ENCODE assay signal across 8 cellular contexts in the genomic region with DNA sequence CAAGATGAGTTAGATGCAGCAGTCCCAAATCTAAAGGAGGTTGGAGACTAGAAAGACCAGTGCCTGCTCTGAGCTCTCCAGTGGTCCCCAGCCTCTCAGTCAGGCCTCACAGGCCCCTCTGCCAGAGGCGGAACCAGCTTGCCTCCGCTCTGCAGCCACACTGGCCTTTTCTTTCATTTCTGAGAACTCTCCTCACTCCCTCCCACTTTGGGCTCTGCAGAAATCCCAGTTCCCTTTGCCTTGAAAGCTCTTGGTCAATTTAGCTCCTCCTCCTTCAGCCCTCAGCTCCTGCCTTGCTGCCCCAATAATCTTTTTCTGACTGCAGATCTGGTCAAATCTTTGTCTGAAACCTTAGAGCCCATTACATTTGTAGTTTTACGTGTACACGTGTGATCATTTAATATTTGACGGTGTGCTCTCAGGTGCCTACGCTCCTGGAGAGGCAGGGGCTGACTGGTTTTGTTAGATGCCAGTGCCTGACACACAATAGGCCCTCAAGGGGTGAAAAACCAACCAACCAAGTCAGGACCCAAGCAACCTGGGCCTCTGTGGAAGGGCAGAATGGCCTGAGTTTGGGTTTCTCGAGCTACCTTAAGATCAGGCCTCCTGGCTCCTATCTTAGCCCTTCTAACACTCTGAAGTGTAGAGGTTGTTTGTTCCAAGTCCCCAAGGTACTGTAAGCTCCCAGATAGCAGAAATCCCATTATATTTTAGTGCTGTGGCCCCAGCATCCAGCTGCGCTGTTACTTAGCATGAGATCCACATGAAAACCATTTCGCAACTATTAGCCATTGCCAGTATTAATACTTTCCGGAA. TPM values are rescaled to one million over a fixed set of nuclear protein-coding genes. Genes with fewer than 3 reads are reported as not detected.
DNase-seq lines count a peak whose midpoint lies in the region; ATAC-seq and TF ChIP-seq lines count a peak whose summit lies in the region.

No MANE protein-coding gene starts in this region.

- in situ Hi-C loops in ACHN (cut with HindIII; ENCODE audit: low pct_ligation_motif_present, low pct_unique_long_range_greater_than_20kb, low sequenced_read_pairs): loop anchor here (25.0 kb wide), 1 partner anchor 364 kb away; no protein-coding TSS in a partner anchor

- no peak for TF ChIP-seq CTCF in left ventricle myocardium inferior (IDR thresholded peaks at IDR 0.05; ENCODE audit: borderline replicate concordance)

- peak overlapping the region; percentile 84 for H3K4me3 ChIP-seq in left ventricle myocardium inferior
- H3K4me3 ChIP-seq in rectal smooth muscle tissue (ENCODE audit: low read length): peak overlapping the region; percentile 84

- CTCF ChIA-PET in HEK293T (lab: Yijun Ruan, JAX): interaction anchor here (0.6 to 1.3 kb wide), 3 partner anchors 30 to 389 kb away, joined by 4 read pairs; no protein-coding TSS in a partner anchor

- POLR2A ChIA-PET in HEK293T (lab: Yijun Ruan, JAX): interaction anchor here (0.7 to 1.3 kb wide), 3 partner anchors 9 to 1112 kb away, joined by 3 to 5 read pairs (median 3); no protein-coding TSS in a partner anchor

- no peak overlapping the region for H3K27ac Mint-ChIP-seq in activated T-helper 17 cell treated with anti-CD3 and anti-CD28 coated beads, Interleukin-2, amount 50 U/mL, for 72 hours

- H3K27me3 ChIP-seq in left ventricle myocardium inferior (ENCODE audit: low read depth): no peaks in the 10 kb centered on the region
- no peaks in the 10 kb centered on the region for H3K27me3 ChIP-seq in rectal smooth muscle tissue (ENCODE audit: control insufficient read depth, insufficient read depth, low read length)

- ATAC-seq in activated T-helper 17 cell treated with anti-CD3 and anti-CD28 coated beads, Interleukin-2, amount 50 U/mL, for 72 hours (replicated peaks): no peak

- no peaks in the 10 kb centered on the region for H3K27me3 Mint-ChIP-seq in activated T-helper 17 cell treated with anti-CD3 and anti-CD28 coated beads, Interleukin-2, amount 50 U/mL, for 72 hours

- H3K36me3 ChIP-seq in left ventricle myocardium inferior: no peaks in the 10 kb centered on the region
- peaks cover 3% of the 10 kb centered on the region for H3K36me3 ChIP-seq in rectal smooth muscle tissue (ENCODE audit: control insufficient read depth, insufficient read depth, low read length)

- no peaks in the 10 kb centered on the region for H3K9me3 ChIP-seq in left ventricle myocardium inferior (replicated peaks)

- H3K4me1 Mint-ChIP-seq in activated T-helper 17 cell treated with anti-CD3 and anti-CD28 coated beads, Interleukin-2, amount 50 U/mL, for 72 hours: peaks cover 22% of the 10 kb centered on the region

- no peaks in the 10 kb centered on the region for H3K9me3 Mint-ChIP-seq in activated T-helper 17 cell treated with anti-CD3 and anti-CD28 coated beads, Interleukin-2, amount 50 U/mL, for 72 hours

- H3K4me3 Mint-ChIP-seq in activated T-helper 17 cell treated with anti-CD3 and anti-CD28 coated beads, Interleukin-2, amount 50 U/mL, for 72 hours: peak overlapping the region; percentile 99

- peak; percentile 82 for DNase-seq in ACHN
- DNase-seq in HEK293T (ENCODE audit: extremely low spot score): peak; percentile 38
- peak; percentile 32 for DNase-seq in left ventricle myocardium inferior
- no peak for DNase-seq in stimulated activated naive CD4-positive, alpha-beta T cell (lab: John Stamatoyannopoulos, UW)
- DNase-seq in NCI-H748 (lab: John Stamatoyannopoulos, UW; ENCODE audit: unreplicated experiment): no peak
- no peak for DNase-seq in NCI-H1092 (lab: John Stamatoyannopoulos, UW)

- intact Hi-C loops in left ventricle myocardium inferior (cut with micrococcal nuclease): no loop called here

- H3K9ac ChIP-seq in rectal smooth muscle tissue (ENCODE audit: low read length): peak overlapping the region; percentile 42

- peaks cover 26% of the 10 kb centered on the region for H3K36me3 Mint-ChIP-seq in activated T-helper 17 cell treated with anti-CD3 and anti-CD28 coated beads, Interleukin-2, amount 50 U/mL, for 72 hours (ENCODE audit: low read depth)

- peak overlapping the region; percentile 93 for H3K27ac ChIP-seq in left ventricle myocardium inferior (replicated peaks)
- H3K27ac ChIP-seq in rectal smooth muscle tissue (ENCODE audit: low read depth, low read length): peak overlapping the region; percentile 79

- peaks cover 75% of the 10 kb centered on the region for H3K4me1 ChIP-seq in left ventricle myocardium inferior
- H3K4me1 ChIP-seq in rectal smooth muscle tissue (ENCODE audit: control insufficient read depth, insufficient read depth, low read length): peaks cover 6% of the 10 kb centered on the region

TF ChIP-seq in HEK293T, 16 proteins besides CTCF, POLR2A, EP300 and RAD21:
- no peak for TF ChIP-seq HDGF (IDR thresholded peaks at IDR 0.05; ENCODE audit: borderline replicate concordance)
- no peak for TF ChIP-seq FOXA1 (IDR thresholded peaks at IDR 0.05)
- TF ChIP-seq ELF4 (IDR thresholded peaks at IDR 0.05): no peak
- TF ChIP-seq LEF1 (IDR thresholded peaks at IDR 0.05; ENCODE audit: borderline replicate concordance): no peak
- TF ChIP-seq TARDBP (IDR thresholded peaks at IDR 0.05): no peak
- no peak for TF ChIP-seq SP1 (IDR thresholded peaks at IDR 0.05)
- no peak for TF ChIP-seq BHLHE40 (IDR thresholded peaks at IDR 0.05; ENCODE audit: borderline replicate concordance)
- no peak for TF ChIP-seq NFRKB (IDR thresholded peaks at IDR 0.05)
TF ChIP-seq in HEK293T: peak in this region for 0.

RNA-seq across cellular contexts. Expression of a gene that starts 1.1 kb away (rescaled TPM):
- total RNA-seq in activated T-helper 17 cell treated with anti-CD3 and anti-CD28 coated beads, Interleukin-2, amount 50 U/mL, for 72 hours: 10 to 100 TPM; 41.2 to 51.6 TPM
- total RNA-seq in left ventricle myocardium inferior: 283 TPM

Comparison
In these comparisons a context has a peak if more than half of its experiments do, and no peak if none do; other contexts are left out.
1. DNase-seq: peak in ACHN (single experiment), HEK293T (single experiment) and left ventricle myocardium inferior (single experiment); none in stimulated activated naive CD4-positive, alpha-beta T cell (0 of 6), NCI-H748 (single experiment) and NCI-H1092 (single experiment).